Comparison of ENCODE assay signal across 8 cellular contexts in genomic region chr10:5813091-5813340, GRCh38. TPM values are rescaled to one million over a fixed set of nuclear protein-coding genes. Genes with fewer than 3 reads are reported as not detected.
DNase-seq lines count a peak whose midpoint lies in the region; ATAC-seq and TF ChIP-seq lines count a peak whose summit lies in the region.

No MANE protein-coding gene starts in this region.

- peak overlapping the region; percentile 99 for H2AFZ ChIP-seq in parathyroid adenoma

- H3K9me3 ChIP-seq in Panc1 (ENCODE audit: control insufficient read depth, insufficient read depth, low read depth, low read length) (no peaks in the 10 kb centered on the region), esophagus squamous epithelium (no peaks in the 10 kb centered on the region), parathyroid adenoma (ENCODE audit: control insufficient read depth, low read length) (no peaks in the 10 kb centered on the region)

- DNase-seq in Panc1 (ENCODE audit: low read depth, low spot score) (no peak), esophagus squamous epithelium (lab: John Stamatoyannopoulos, UW) (no peak), KBM-7 (no peak), RPMI8226 (no peak), iPS-NIHi11 (ENCODE audit: low spot score) (no peak)

- no peak for TF ChIP-seq POLR2A in esophagus squamous epithelium (IDR thresholded peaks at IDR 0.05)

- peak overlapping the region; percentile 89 for H3K9ac ChIP-seq in parathyroid adenoma

- H3K4me1 ChIP-seq in Panc1 (ENCODE audit: control insufficient read depth, insufficient read depth, low read length) (peaks cover 15% of the 10 kb centered on the region; the same call in 1 of the 2 replicates), esophagus squamous epithelium (peaks cover 9 to 55% (median 23%) of the 10 kb centered on the region in 3 donors), parathyroid adenoma (peaks cover 12% of the 10 kb centered on the region)

- peaks cover 3% of the 10 kb centered on the region for H3K36me3 ChIP-seq in Panc1 (ENCODE audit: control insufficient read depth, insufficient read depth, low read length)
- H3K36me3 ChIP-seq in esophagus squamous epithelium: peaks cover 0 to 4% (median 0%) of the 10 kb centered on the region in 3 donors
- no peaks in the 10 kb centered on the region for H3K36me3 ChIP-seq in parathyroid adenoma (ENCODE audit: control insufficient read depth, insufficient read depth, low read length)

- peak overlapping the region; percentile 65; the same call in 1 of the 2 replicates for H3K27ac ChIP-seq in Panc1 (ENCODE audit: low read length)
- peak overlapping the region; percentile 96 to 100 (median 98) for H3K27ac ChIP-seq in esophagus squamous epithelium
- peak overlapping the region; percentile 96 for H3K27ac ChIP-seq in parathyroid adenoma

- peak overlapping the region; percentile 92 for H3K4me2 ChIP-seq in parathyroid adenoma (ENCODE audit: low read length)

- ATAC-seq in GM18499 (IDR thresholded peaks at IDR 0.05; ENCODE audit: insufficient read depth, unreplicated experiment) (peak; percentile 8), HG02588 (IDR thresholded peaks at IDR 0.05; ENCODE audit: unreplicated experiment) (peak; percentile 26), Panc1 (peak; percentile 70)

- POLR2A ChIA-PET in Panc1 (lab: Charles Lee): interaction anchor here (0.7 kb wide), 1 partner anchor 11 kb away, joined by 6 read pairs; no protein-coding TSS in a partner anchor

- H3K4me3 ChIP-seq in Panc1 (ENCODE audit: low read depth in 2 of 2, low read length in 2 of 2): peak overlapping the region; percentile 64 to 90
- H3K4me3 ChIP-seq in esophagus squamous epithelium: peak overlapping the region; percentile 87 to 97 (median 96)
- peak overlapping the region; percentile 96 for H3K4me3 ChIP-seq in parathyroid adenoma (ENCODE audit: low read depth, low read length)

- 0% methylated on average over 3 to 4 of the region's 29 CpGs for WGBS in esophagus squamous epithelium, 2 donors

- intact Hi-C loops in Panc1 (cut with micrococcal nuclease; ENCODE audit: unreplicated experiment): loop anchor here (5.0 kb wide), 1 partner anchor 59 kb away; no protein-coding TSS in a partner anchor
- intact Hi-C loops in esophagus squamous epithelium (cut with DNase I): no loop called here

- TF ChIP-seq CTCF in Panc1 (IDR thresholded peaks at IDR 0.05) (no peak), esophagus squamous epithelium (IDR thresholded peaks at IDR 0.05) (no peak), parathyroid adenoma (IDR thresholded peaks at IDR 0.05) (peak; percentile 5)

- in situ Hi-C loops in Panc1 (cut with HindIII; ENCODE audit: low pct_unique_long_range_greater_than_20kb, low sequenced_read_pairs) (no loop called here), KBM-7 (cut with MboI; ENCODE audit: low pct_unique_long_range_greater_than_20kb, low sequenced_read_pairs) (no loop called here)

- CTCF ChIA-PET in Panc1 (lab: Charles Lee): no interaction called here

- peaks cover 18% of the 10 kb centered on the region for H3K79me2 ChIP-seq in parathyroid adenoma

- no TSS peak for BruUV-seq in Panc1 (replicated peaks; lab: Mats Ljungman, UMichigan)

- H3K27me3 ChIP-seq in Panc1 (ENCODE audit: control insufficient read depth, insufficient read depth, low read length) (no peaks in the 10 kb centered on the region), esophagus squamous epithelium (no peaks in the 10 kb centered on the region), parathyroid adenoma (ENCODE audit: control insufficient read depth, insufficient read depth, low read length) (no peaks in the 10 kb centered on the region)

RNA-seq across cellular contexts. Expression of gene GDI2, which starts 0.2 kb away (rescaled TPM):
- total RNA-seq in Panc1 (2021; ENCODE audit: unreplicated experiment) (130 TPM), esophagus squamous epithelium (100 to 1,000 TPM; 153 to 299 (median 257) TPM)
- polyA plus RNA-seq in Panc1 (2012; ENCODE audit: insufficient read length): 85.0 TPM

Comparison
In these comparisons a context has a peak if more than half of its experiments do, and no peak if none do; other contexts are left out.
1. ATAC-seq: peak in every context shown above with its lines; median percentile 70 in Panc1; 26 in HG02588; 8 in GM18499.